Comparison of ENCODE assay signal across 5 cellular contexts in the genomic region with DNA sequence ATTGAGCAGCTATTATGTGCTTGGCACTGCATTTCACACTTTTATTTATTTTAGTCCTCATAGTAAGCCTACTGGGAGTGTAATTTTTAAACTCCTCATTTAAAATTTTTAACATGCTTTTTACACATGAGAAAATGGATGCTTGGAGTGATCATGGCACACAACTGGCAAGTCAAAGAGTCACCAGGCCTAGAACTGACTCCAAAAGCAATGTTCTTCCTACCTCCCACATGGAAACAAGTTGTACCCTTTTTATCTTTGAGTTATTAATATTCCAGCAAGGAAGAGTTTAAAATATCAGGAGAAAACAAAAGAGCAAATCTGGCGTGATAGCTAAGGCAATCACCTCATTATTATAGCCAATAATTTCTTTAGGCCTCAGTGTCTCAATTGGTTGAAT.
"Had no signal": no experiment of that assay in that cellular context is flagged by ENCODE, and none has a peak within 500 bp of the region (broad histone marks: within the 10 kb centered on the region; RNA-seq: fewer than 3 reads in every experiment).

No MANE protein-coding gene starts in this region.

- ATAC-seq: HepG2, K562 had no signal

- H3K36me3 Mint-ChIP-seq: IgD-negative memory B cell had no signal

- H3K4me1 Mint-ChIP-seq: IgD-negative memory B cell had no signal

- DNase-seq: IMR-90 had no signal

- H3K4me3 Mint-ChIP-seq: IgD-negative memory B cell had no signal

- H3K27ac Mint-ChIP-seq: IgD-negative memory B cell had no signal

- H3K27me3 Mint-ChIP-seq: IgD-negative memory B cell had no signal

- H3K27ac ChIP-seq: HL-60 had no signal

- H3K4me3 ChIP-seq: K562 had no signal
